ENCODE assay signal across 8 cellular contexts in genomic region chr1:39639333-39640130, GRCh38. TPM values are rescaled to one million over a fixed set of nuclear protein-coding genes. Genes with fewer than 3 reads are reported as not detected.
DNase-seq lines count a peak whose midpoint lies in the region; ATAC-seq and TF ChIP-seq lines count a peak whose summit lies in the region.

TSS of gene HEYL (minus strand) at chr1:39639643. CDS start at chr1:39639625, 18 bp downstream.

- peak within 1 kb of the TSS; percentile 78 for H2AFZ ChIP-seq in smooth muscle cell (ENCODE audit: low read depth)

- peak; percentile 91 for ATAC-seq in CD4-positive, alpha-beta T cell (ENCODE audit: poor library complexity)
- ATAC-seq in activated naive CD8-positive, alpha-beta T cell treated with anti-CD3 and anti-CD28 coated beads, Interleukin-2, amount 10 ng/mL, durations not matched to agents 7 days and 5 days (ENCODE audit: low read depth): peak; percentile 91

- H3K79me2 ChIP-seq in smooth muscle cell (ENCODE audit: low read depth): peaks cover 22% of the 10 kb centered on the region

- no peak within 1 kb of the TSS for H3K9ac ChIP-seq in smooth muscle cell (ENCODE audit: low read depth)

- H4K20me1 ChIP-seq in smooth muscle cell (ENCODE audit: low read depth): no peaks in the 10 kb centered on the region

- H3K4me2 ChIP-seq in smooth muscle cell: peak within 1 kb of the TSS; percentile 73

- H3K27me3 Mint-ChIP-seq in CD4-positive, alpha-beta T cell: peaks cover 43% of the 10 kb centered on the region
- peaks cover 44% of the 10 kb centered on the region for H3K27me3 Mint-ChIP-seq in activated naive CD8-positive, alpha-beta T cell treated with anti-CD3 and anti-CD28 coated beads, Interleukin-2, amount 10 ng/mL, durations not matched to agents 7 days and 5 days

- no peak within 1 kb of the TSS for H3K27ac Mint-ChIP-seq in CD4-positive, alpha-beta T cell
- no peak within 1 kb of the TSS for H3K27ac Mint-ChIP-seq in activated naive CD8-positive, alpha-beta T cell treated with anti-CD3 and anti-CD28 coated beads, Interleukin-2, amount 10 ng/mL, durations not matched to agents 7 days and 5 days

- no peak within 1 kb of the TSS for H3K27ac ChIP-seq in CD4-positive, alpha-beta T cell (ENCODE audit: low read depth, low read length)
- H3K27ac ChIP-seq in smooth muscle cell (ENCODE audit: low read depth): peak within 1 kb of the TSS; percentile 45

- H3K4me1 Mint-ChIP-seq in CD4-positive, alpha-beta T cell (ENCODE audit: low read depth): no peaks in the 10 kb centered on the region
- peaks cover 1% of the 10 kb centered on the region for H3K4me1 Mint-ChIP-seq in activated naive CD8-positive, alpha-beta T cell treated with anti-CD3 and anti-CD28 coated beads, Interleukin-2, amount 10 ng/mL, durations not matched to agents 7 days and 5 days

- intact Hi-C loops in CD4-positive, alpha-beta T cell (cut with DNase I, micrococcal nuclease): no loop called here

- H3K36me3 ChIP-seq in smooth muscle cell (ENCODE audit: low read depth): no peaks in the 10 kb centered on the region

- peak within 1 kb of the TSS; percentile 53 for H3K4me3 ChIP-seq in smooth muscle cell

- no peak for TF ChIP-seq CTCF in CD4-positive, alpha-beta T cell (IDR thresholded peaks at IDR 0.05)
- TF ChIP-seq CTCF in smooth muscle cell (IDR thresholded peaks at IDR 0.05; ENCODE audit: borderline replicate concordance, insufficient read depth, poor library complexity, severe bottlenecking): peak; percentile 28

- peaks cover 11% of the 10 kb centered on the region for H3K27me3 ChIP-seq in CD4-positive, alpha-beta T cell (ENCODE audit: control insufficient read depth, insufficient read depth, low read length)
- no peaks in the 10 kb centered on the region for H3K27me3 ChIP-seq in smooth muscle cell (ENCODE audit: low read depth)

- H3K4me3 Mint-ChIP-seq in CD4-positive, alpha-beta T cell: peak within 1 kb of the TSS; percentile 61
- H3K4me3 Mint-ChIP-seq in activated naive CD8-positive, alpha-beta T cell treated with anti-CD3 and anti-CD28 coated beads, Interleukin-2, amount 10 ng/mL, durations not matched to agents 7 days and 5 days: peak within 1 kb of the TSS; percentile 64

- POLR2A ChIA-PET in CD4-positive, alpha-beta T cell (lab: Charles Lee): interaction anchor here (1.2 kb wide), 1 partner anchor 9 kb away, joined by 3 read pairs; no protein-coding TSS in a partner anchor
- POLR2A ChIA-PET in activated naive CD8-positive, alpha-beta T cell treated with anti-CD3 and anti-CD28 coated beads, Interleukin-2, amount 10 ng/mL, durations not matched to agents 7 days and 5 days (lab: Charles Lee): no interaction called here

- no peaks in the 10 kb centered on the region for H3K9me3 Mint-ChIP-seq in CD4-positive, alpha-beta T cell
- H3K9me3 Mint-ChIP-seq in activated naive CD8-positive, alpha-beta T cell treated with anti-CD3 and anti-CD28 coated beads, Interleukin-2, amount 10 ng/mL, durations not matched to agents 7 days and 5 days: no peaks in the 10 kb centered on the region

- CTCF ChIA-PET in CD4-positive, alpha-beta T cell (lab: Charles Lee): interaction anchor here (1.5 kb wide), 1 partner anchor 35 kb away, joined by 3 read pairs; no protein-coding TSS in a partner anchor

- no peaks in the 10 kb centered on the region for H3F3A ChIP-seq in smooth muscle cell (ENCODE audit: low read depth)

- no peak for TF ChIP-seq EP300 in Ishikawa (IDR thresholded peaks at IDR 0.05; ENCODE audit: borderline replicate concordance)

- TF ChIP-seq RAD21 in Ishikawa (IDR thresholded peaks at IDR 0.05; ENCODE audit: low read depth): peak; percentile 25; the same call in 1 of the 2 replicates

- H3K9me3 ChIP-seq in CD4-positive, alpha-beta T cell (ENCODE audit: control insufficient read depth, low read length): no peaks in the 10 kb centered on the region
- no peaks in the 10 kb centered on the region for H3K9me3 ChIP-seq in smooth muscle cell (replicated peaks; ENCODE audit: low read depth)

- DNase-seq in CD4-positive, alpha-beta T cell: peak; percentile 19 to 70 (median 35)
- DNase-seq in T follicular helper cell (ENCODE audit: low read depth): peak; percentile 46
- peak; percentile 79 for DNase-seq in activated naive CD8-positive, alpha-beta T cell treated with anti-CD3 and anti-CD28 coated beads, Interleukin-2, amount 10 ng/mL, durations not matched to agents 7 days and 5 days
- DNase-seq in iPS DF 19.7 (ENCODE audit: low read depth, low spot score): peak; percentile 65
- DNase-seq in smooth muscle cell (lab: John Stamatoyannopoulos, UW; ENCODE audit: unreplicated experiment): peak; percentile 59
- DNase-seq in epidermal melanocyte (ENCODE audit: insufficient read length, low spot score): no peak
- no peak for DNase-seq in T1000 (lab: John Stamatoyannopoulos, UW)

- no peaks in the 10 kb centered on the region for H3K4me1 ChIP-seq in smooth muscle cell (ENCODE audit: low read depth)

- 6% methylated on average over 70 of the region's 88 CpGs for WGBS in smooth muscle cell (ENCODE audit: low lambda C conversion rate)

- no peaks in the 10 kb centered on the region for H3K36me3 Mint-ChIP-seq in CD4-positive, alpha-beta T cell (ENCODE audit: low read depth)
- no peaks in the 10 kb centered on the region for H3K36me3 Mint-ChIP-seq in activated naive CD8-positive, alpha-beta T cell treated with anti-CD3 and anti-CD28 coated beads, Interleukin-2, amount 10 ng/mL, durations not matched to agents 7 days and 5 days

TF ChIP-seq in Ishikawa, 13 proteins besides CTCF, POLR2A, EP300 and RAD21:
- TF ChIP-seq, protein P1, sequence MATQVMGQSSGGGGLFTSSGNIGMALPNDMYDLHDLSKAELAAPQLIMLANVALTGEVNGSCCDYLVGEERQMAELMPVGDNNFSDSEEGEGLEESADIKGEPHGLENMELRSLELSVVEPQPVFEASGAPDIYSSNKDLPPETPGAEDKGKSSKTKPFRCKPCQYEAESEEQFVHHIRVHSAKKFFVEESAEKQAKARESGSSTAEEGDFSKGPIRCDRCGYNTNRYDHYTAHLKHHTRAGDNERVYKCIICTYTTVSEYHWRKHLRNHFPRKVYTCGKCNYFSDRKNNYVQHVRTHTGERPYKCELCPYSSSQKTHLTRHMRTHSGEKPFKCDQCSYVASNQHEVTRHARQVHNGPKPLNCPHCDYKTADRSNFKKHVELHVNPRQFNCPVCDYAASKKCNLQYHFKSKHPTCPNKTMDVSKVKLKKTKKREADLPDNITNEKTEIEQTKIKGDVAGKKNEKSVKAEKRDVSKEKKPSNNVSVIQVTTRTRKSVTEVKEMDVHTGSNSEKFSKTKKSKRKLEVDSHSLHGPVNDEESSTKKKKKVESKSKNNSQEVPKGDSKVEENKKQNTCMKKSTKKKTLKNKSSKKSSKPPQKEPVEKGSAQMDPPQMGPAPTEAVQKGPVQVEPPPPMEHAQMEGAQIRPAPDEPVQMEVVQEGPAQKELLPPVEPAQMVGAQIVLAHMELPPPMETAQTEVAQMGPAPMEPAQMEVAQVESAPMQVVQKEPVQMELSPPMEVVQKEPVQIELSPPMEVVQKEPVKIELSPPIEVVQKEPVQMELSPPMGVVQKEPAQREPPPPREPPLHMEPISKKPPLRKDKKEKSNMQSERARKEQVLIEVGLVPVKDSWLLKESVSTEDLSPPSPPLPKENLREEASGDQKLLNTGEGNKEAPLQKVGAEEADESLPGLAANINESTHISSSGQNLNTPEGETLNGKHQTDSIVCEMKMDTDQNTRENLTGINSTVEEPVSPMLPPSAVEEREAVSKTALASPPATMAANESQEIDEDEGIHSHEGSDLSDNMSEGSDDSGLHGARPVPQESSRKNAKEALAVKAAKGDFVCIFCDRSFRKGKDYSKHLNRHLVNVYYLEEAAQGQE (IDR thresholded peaks at IDR 0.05; ENCODE audit: low read depth): no peak
- TF ChIP-seq FOXM1 (IDR thresholded peaks at IDR 0.05; ENCODE audit: borderline replicate concordance, low read depth) (no peak), ZBTB7A (IDR thresholded peaks at IDR 0.05; ENCODE audit: low read depth) (peak; percentile 88), TEAD4 (IDR thresholded peaks at IDR 0.05) (peak; percentile 29; the same call in 1 of the 2 replicates), YY1 (IDR thresholded peaks at IDR 0.05; ENCODE audit: low read depth) (peak; percentile 21; the same call in 1 of the 2 replicates), CEBPB (IDR thresholded peaks at IDR 0.05) (no peak), CREB1 (IDR thresholded peaks at IDR 0.05; ENCODE audit: low read depth) (no peak), EGR1 (IDR thresholded peaks at IDR 0.05) (peak; percentile 73), TCF12 (IDR thresholded peaks at IDR 0.05; ENCODE audit: low read depth) (no peak; the same call in 1 of the 2 replicates), TAF1 (IDR thresholded peaks at IDR 0.05; ENCODE audit: low read depth) (0 out of 2 replicates have a peak, but pooled peaks have one; percentile 40), NFIC (IDR thresholded peaks at IDR 0.05) (no peak)
- TF ChIP-seq, protein P2, sequence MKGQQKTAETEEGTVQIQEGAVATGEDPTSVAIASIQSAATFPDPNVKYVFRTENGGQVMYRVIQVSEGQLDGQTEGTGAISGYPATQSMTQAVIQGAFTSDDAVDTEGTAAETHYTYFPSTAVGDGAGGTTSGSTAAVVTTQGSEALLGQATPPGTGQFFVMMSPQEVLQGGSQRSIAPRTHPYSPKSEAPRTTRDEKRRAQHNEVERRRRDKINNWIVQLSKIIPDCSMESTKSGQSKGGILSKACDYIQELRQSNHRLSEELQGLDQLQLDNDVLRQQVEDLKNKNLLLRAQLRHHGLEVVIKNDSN (IDR thresholded peaks at IDR 0.05): no peak
- TF ChIP-seq, protein P3, sequence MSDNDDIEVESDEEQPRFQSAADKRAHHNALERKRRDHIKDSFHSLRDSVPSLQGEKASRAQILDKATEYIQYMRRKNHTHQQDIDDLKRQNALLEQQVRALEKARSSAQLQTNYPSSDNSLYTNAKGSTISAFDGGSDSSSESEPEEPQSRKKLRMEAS (IDR thresholded peaks at IDR 0.05): peak; percentile 37

RNA-seq across cellular contexts. Expression of gene HEYL, which starts in this region (rescaled TPM):
- total RNA-seq in CD4-positive, alpha-beta T cell: under 1 TPM in 1 of 2 experiments, not detected in 1; 0.05 TPM
- not detected for total RNA-seq in activated naive CD8-positive, alpha-beta T cell treated with anti-CD3 and anti-CD28 coated beads, Interleukin-2, amount 10 ng/mL, durations not matched to agents 7 days and 5 days
- 5.1 and 7.8 TPM in 2 replicates for total RNA-seq in smooth muscle cell
- polyA plus RNA-seq in smooth muscle cell: 12.2 and 16.5 TPM in 2 replicates

Comparison
In these comparisons a context has a peak if more than half of its experiments do, and no peak if none do; other contexts are left out.
1. Peak in DNase-seq and ATAC-seq in CD4-positive, alpha-beta T cell; RNA of the gene not detected or under 1 TPM.
2. Peak in DNase-seq and ATAC-seq in activated naive CD8-positive, alpha-beta T cell treated with anti-CD3 and anti-CD28 coated beads, Interleukin-2, amount 10 ng/mL, durations not matched to agents 7 days and 5 days; RNA of the gene not detected or under 1 TPM.
3. DNase-seq: peak in T follicular helper cell (single experiment), iPS DF 19.7 (single experiment) and smooth muscle cell (single experiment); none in epidermal melanocyte (single experiment) and T1000 (single experiment).